ENCODE assay signal across 23 cellular contexts in genomic region chr12:92151916-92152315, GRCh38. TPM values are rescaled to one million over a fixed set of nuclear protein-coding genes. Genes with fewer than 3 reads are reported as not detected.
DNase-seq lines count a peak whose midpoint lies in the region; ATAC-seq and TF ChIP-seq lines count a peak whose summit lies in the region.
"Had no signal": no experiment of that assay in that cellular context is flagged by ENCODE, and none has a peak within 500 bp of the region (broad histone marks: within the 10 kb centered on the region; RNA-seq: fewer than 3 reads in every experiment).

No MANE protein-coding gene starts in this region.

- intact Hi-C loops in activated B cell treated with CpG ODN at 0.5 μM for 24 hours (cut with micrococcal nuclease) (no loop called here), cardiac septum (cut with DNase I) (no loop called here)
- intact Hi-C loops in naive thymus-derived CD4-positive, alpha-beta T cell (cut with micrococcal nuclease): no loop called here

- no peak for DNase-seq in activated naive CD8-positive, alpha-beta T cell treated with anti-CD3 and anti-CD28 coated beads for 36 hours
- no peak for DNase-seq in activated naive CD8-positive, alpha-beta T cell treated with anti-CD3 and anti-CD28 coated beads, Interleukin-2, amount 50 U/mL, for 24 hours
- DNase-seq in activated B cell treated with CpG ODN at 0.5 μM for 24 hours: no peak
- no peak for DNase-seq in naive thymus-derived CD4-positive, alpha-beta T cell
- DNase-seq in NCI-H146 treated with DMSO at 0.1 percent for 48 hours (lab: John Stamatoyannopoulos, UW; ENCODE audit: unreplicated experiment): no peak
- DNase-seq in cardiac septum (ENCODE audit: low spot score): no peak
- DNase-seq in NCI-H446 treated with DMSO at 0.1 percent for 48 hours (lab: John Stamatoyannopoulos, UW): no peak
- DNase-seq: 8988T; BE2C; C1 segment of cervical spinal cord; CD4-positive, CD25-positive, alpha-beta regulatory T cell; CD8-positive, alpha-beta memory T cell; COR-L47; DMS 273 treated with DMSO at 0.1 percent for 48 hours; DMS53; DND-41; EL; GOT3; H7; HFFc6 had no signal

- POLR2A ChIA-PET in activated B cell treated with CpG ODN at 0.5 μM for 24 hours (lab: Charles Lee): interaction anchor here (0.7 to 13.1 kb wide), 3 partner anchors 9 to 296 kb away, joined by 3 to 165 read pairs (median 3); no protein-coding TSS in a partner anchor
- POLR2A ChIA-PET in naive thymus-derived CD4-positive, alpha-beta T cell (lab: Charles Lee): interaction anchor here (0.9 to 2.0 kb wide), 6 partner anchors 9 to 254 kb away, joined by 3 to 9 read pairs (median 4); no protein-coding TSS in a partner anchor

- no peak for ATAC-seq in activated naive CD8-positive, alpha-beta T cell treated with anti-CD3 and anti-CD28 coated beads, Interleukin-2, amount 50 U/mL, for 24 hours
- no peak for ATAC-seq in activated B cell treated with CpG ODN at 0.5 μM for 24 hours (ENCODE audit: low read depth)
- ATAC-seq in naive thymus-derived CD4-positive, alpha-beta T cell: no peak
- ATAC-seq: GM12878, HCT116 had no signal

- no peaks in the 10 kb centered on the region for H3K27me3 Mint-ChIP-seq in activated naive CD8-positive, alpha-beta T cell treated with anti-CD3 and anti-CD28 coated beads for 36 hours
- H3K27me3 Mint-ChIP-seq in activated naive CD8-positive, alpha-beta T cell treated with anti-CD3 and anti-CD28 coated beads, Interleukin-2, amount 50 U/mL, for 24 hours: no peaks in the 10 kb centered on the region
- no peaks in the 10 kb centered on the region for H3K27me3 Mint-ChIP-seq in activated B cell treated with CpG ODN at 0.5 μM for 24 hours
- H3K27me3 Mint-ChIP-seq in naive thymus-derived CD4-positive, alpha-beta T cell: no peaks in the 10 kb centered on the region
- H3K27me3 Mint-ChIP-seq: CD4-positive, CD25-positive, alpha-beta regulatory T cell; CD8-positive, alpha-beta memory T cell had no signal

- H3K4me1 Mint-ChIP-seq in activated naive CD8-positive, alpha-beta T cell treated with anti-CD3 and anti-CD28 coated beads for 36 hours: peaks cover 25% of the 10 kb centered on the region
- peaks cover 39% of the 10 kb centered on the region for H3K4me1 Mint-ChIP-seq in activated naive CD8-positive, alpha-beta T cell treated with anti-CD3 and anti-CD28 coated beads, Interleukin-2, amount 50 U/mL, for 24 hours
- peaks cover 75% of the 10 kb centered on the region for H3K4me1 Mint-ChIP-seq in activated B cell treated with CpG ODN at 0.5 μM for 24 hours
- peaks cover 18 to 59% (median 43%) of the 10 kb centered on the region in 7 donors for H3K4me1 Mint-ChIP-seq in naive thymus-derived CD4-positive, alpha-beta T cell

- TF ChIP-seq CTCF in activated B cell treated with CpG ODN at 0.5 μM for 24 hours (IDR thresholded peaks at IDR 0.05): no peak

- H3K4me1 ChIP-seq in naive thymus-derived CD4-positive, alpha-beta T cell (ENCODE audit: control insufficient read depth in 2 of 2, insufficient read depth in 2 of 2, low read length in 2 of 2): peaks cover 7 to 17% of the 10 kb centered on the region in 2 donors
- H3K4me1 ChIP-seq: BE2C had no signal

- H3K4me3 Mint-ChIP-seq in activated naive CD8-positive, alpha-beta T cell treated with anti-CD3 and anti-CD28 coated beads for 36 hours: no peak overlapping the region
- H3K4me3 Mint-ChIP-seq in activated naive CD8-positive, alpha-beta T cell treated with anti-CD3 and anti-CD28 coated beads, Interleukin-2, amount 50 U/mL, for 24 hours: no peak overlapping the region
- no peak overlapping the region for H3K4me3 Mint-ChIP-seq in activated B cell treated with CpG ODN at 0.5 μM for 24 hours
- peak overlapping the region in 1 of 10 donors; percentile 14 for H3K4me3 Mint-ChIP-seq in naive thymus-derived CD4-positive, alpha-beta T cell
- H3K4me3 Mint-ChIP-seq: CD8-positive, alpha-beta memory T cell; HFFc6 had no signal

- H3K36me3 Mint-ChIP-seq in activated naive CD8-positive, alpha-beta T cell treated with anti-CD3 and anti-CD28 coated beads for 36 hours: peaks cover 45% of the 10 kb centered on the region
- H3K36me3 Mint-ChIP-seq in activated naive CD8-positive, alpha-beta T cell treated with anti-CD3 and anti-CD28 coated beads, Interleukin-2, amount 50 U/mL, for 24 hours (ENCODE audit: low read depth): peaks cover 14% of the 10 kb centered on the region
- peaks cover 35% of the 10 kb centered on the region for H3K36me3 Mint-ChIP-seq in activated B cell treated with CpG ODN at 0.5 μM for 24 hours (ENCODE audit: low read depth)
- H3K36me3 Mint-ChIP-seq in naive thymus-derived CD4-positive, alpha-beta T cell: peaks cover 9 to 48% (median 35%) of the 10 kb centered on the region in 5 donors

- peak overlapping the region; percentile 18 for H3K27ac Mint-ChIP-seq in activated naive CD8-positive, alpha-beta T cell treated with anti-CD3 and anti-CD28 coated beads for 36 hours
- H3K27ac Mint-ChIP-seq in activated naive CD8-positive, alpha-beta T cell treated with anti-CD3 and anti-CD28 coated beads, Interleukin-2, amount 50 U/mL, for 24 hours: no peak overlapping the region
- H3K27ac Mint-ChIP-seq in activated B cell treated with CpG ODN at 0.5 μM for 24 hours: peak overlapping the region; percentile 99
- peak overlapping the region in 7 of 9 donors; percentile 18 to 72 (median 58) for H3K27ac Mint-ChIP-seq in naive thymus-derived CD4-positive, alpha-beta T cell
- H3K27ac Mint-ChIP-seq: CD8-positive, alpha-beta memory T cell; HFFc6 had no signal

- H3K9me3 ChIP-seq in naive thymus-derived CD4-positive, alpha-beta T cell (ENCODE audit: control insufficient read depth in 2 of 3, low read length in 3 of 3): no peaks in the 10 kb centered on the region
- H3K9me3 ChIP-seq: BE2C had no signal

- H3K27ac ChIP-seq in naive thymus-derived CD4-positive, alpha-beta T cell (ENCODE audit: low read depth, low read length): no peak overlapping the region
- H3K27ac ChIP-seq: HL-60 had no signal

- H3K4me3 ChIP-seq in naive thymus-derived CD4-positive, alpha-beta T cell (ENCODE audit: low read length): no peak overlapping the region
- H3K4me3 ChIP-seq: GM12878 had no signal

- CTCF ChIA-PET in activated B cell treated with CpG ODN at 0.5 μM for 24 hours (lab: Charles Lee): interaction anchor here (1.3 kb wide), 1 partner anchor 9 kb away, joined by 3 read pairs; no protein-coding TSS in a partner anchor
- CTCF ChIA-PET in naive thymus-derived CD4-positive, alpha-beta T cell (lab: Charles Lee): no interaction called here

- peaks cover 11% of the 10 kb centered on the region for H3K9me3 Mint-ChIP-seq in activated naive CD8-positive, alpha-beta T cell treated with anti-CD3 and anti-CD28 coated beads for 36 hours
- H3K9me3 Mint-ChIP-seq in activated naive CD8-positive, alpha-beta T cell treated with anti-CD3 and anti-CD28 coated beads, Interleukin-2, amount 50 U/mL, for 24 hours: no peaks in the 10 kb centered on the region
- no peaks in the 10 kb centered on the region for H3K9me3 Mint-ChIP-seq in activated B cell treated with CpG ODN at 0.5 μM for 24 hours
- peaks cover 0 to 13% (median 1%) of the 10 kb centered on the region in 11 donors for H3K9me3 Mint-ChIP-seq in naive thymus-derived CD4-positive, alpha-beta T cell
- H3K9me3 Mint-ChIP-seq: CD8-positive, alpha-beta memory T cell; HFFc6 had no signal

- no peaks in the 10 kb centered on the region for H3K27me3 ChIP-seq in naive thymus-derived CD4-positive, alpha-beta T cell (ENCODE audit: control insufficient read depth in 2 of 2, insufficient read depth in 2 of 2, low read length in 2 of 2)
- H3K27me3 ChIP-seq: BE2C had no signal

- peaks cover 0 to 5% (median 0%) of the 10 kb centered on the region in 3 experiments for H3K36me3 ChIP-seq in naive thymus-derived CD4-positive, alpha-beta T cell (ENCODE audit: control insufficient read depth in 2 of 3, insufficient read depth in 3 of 3, low read length in 3 of 3)
- H3K36me3 ChIP-seq: BE2C had no signal

RNA-seq across cellular contexts. Expression of gene BTG1, which starts 6.3 kb away (rescaled TPM):
- 100 to 1,000 TPM; 147 to 153 TPM for total RNA-seq in activated naive CD8-positive, alpha-beta T cell treated with anti-CD3 and anti-CD28 coated beads for 36 hours
- total RNA-seq in activated B cell treated with CpG ODN at 0.5 μM for 24 hours (423 and 429 TPM in 2 replicates), cardiac septum (72.8 TPM)
- 1,000 to 10,000 TPM in 2 of 5 experiments, 100 to 1,000 TPM in 3; 188 to 1,246 (median 571) TPM for total RNA-seq in naive thymus-derived CD4-positive, alpha-beta T cell
- polyA plus RNA-seq in naive thymus-derived CD4-positive, alpha-beta T cell: 100 to 1,000 TPM; 479 to 649 TPM
